Comparison of ENCODE assay signal across 1 cellular context in the genomic region with DNA sequence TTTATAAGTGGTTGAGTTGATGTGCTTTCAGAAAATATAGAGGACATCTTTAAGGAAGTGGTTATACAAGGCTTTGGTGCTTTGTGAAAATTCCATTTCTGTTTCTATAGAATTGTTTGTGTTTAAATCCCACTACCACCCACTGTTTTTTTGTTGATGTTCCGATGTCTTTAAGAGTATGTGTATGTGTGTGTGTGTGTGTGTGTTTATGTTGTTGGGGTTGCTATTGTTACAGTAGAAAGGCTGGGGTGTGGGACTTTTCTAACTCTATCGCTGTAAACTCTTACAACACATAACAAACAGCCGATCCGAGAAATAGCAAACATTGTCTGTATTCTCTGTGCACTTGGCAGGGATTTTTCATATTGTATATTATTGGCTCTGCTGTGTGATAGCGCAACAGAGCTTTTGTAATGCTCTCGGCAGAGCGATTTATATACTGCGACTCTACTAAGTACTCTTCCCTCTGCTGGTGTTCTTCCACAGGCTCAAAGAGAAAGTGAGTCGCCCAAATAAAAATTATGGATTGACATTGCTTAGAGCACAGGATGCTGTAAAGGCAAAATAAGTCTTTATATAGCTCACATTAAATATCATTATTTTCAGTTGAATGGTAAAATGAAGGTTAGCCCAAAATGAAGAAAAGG.
TF ChIP-seq lines count a peak whose summit lies in the region.

No MANE protein-coding gene starts in this region.

TF ChIP-seq in A549, 52 proteins besides CTCF, POLR2A, EP300 and RAD21 (continued from another document):
- TF ChIP-seq, protein P1, sequence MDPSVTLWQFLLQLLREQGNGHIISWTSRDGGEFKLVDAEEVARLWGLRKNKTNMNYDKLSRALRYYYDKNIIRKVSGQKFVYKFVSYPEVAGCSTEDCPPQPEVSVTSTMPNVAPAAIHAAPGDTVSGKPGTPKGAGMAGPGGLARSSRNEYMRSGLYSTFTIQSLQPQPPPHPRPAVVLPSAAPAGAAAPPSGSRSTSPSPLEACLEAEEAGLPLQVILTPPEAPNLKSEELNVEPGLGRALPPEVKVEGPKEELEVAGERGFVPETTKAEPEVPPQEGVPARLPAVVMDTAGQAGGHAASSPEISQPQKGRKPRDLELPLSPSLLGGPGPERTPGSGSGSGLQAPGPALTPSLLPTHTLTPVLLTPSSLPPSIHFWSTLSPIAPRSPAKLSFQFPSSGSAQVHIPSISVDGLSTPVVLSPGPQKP (IDR thresholded peaks at IDR 0.05; ENCODE audit: low read depth, low read length), result no peak
- TF ChIP-seq MYC (IDR thresholded peaks at IDR 0.05; ENCODE audit: borderline replicate concordance, low read length) (no peak), SMC3 (IDR thresholded peaks at IDR 0.05) (no peak), CHD4 (IDR thresholded peaks at IDR 0.05; ENCODE audit: borderline replicate concordance) (no peak), MAFK (IDR thresholded peaks at IDR 0.05; ENCODE audit: partially characterized antibody) (no peak)
